8 cellular contexts compared by ENCODE assay signal in the genomic region with DNA sequence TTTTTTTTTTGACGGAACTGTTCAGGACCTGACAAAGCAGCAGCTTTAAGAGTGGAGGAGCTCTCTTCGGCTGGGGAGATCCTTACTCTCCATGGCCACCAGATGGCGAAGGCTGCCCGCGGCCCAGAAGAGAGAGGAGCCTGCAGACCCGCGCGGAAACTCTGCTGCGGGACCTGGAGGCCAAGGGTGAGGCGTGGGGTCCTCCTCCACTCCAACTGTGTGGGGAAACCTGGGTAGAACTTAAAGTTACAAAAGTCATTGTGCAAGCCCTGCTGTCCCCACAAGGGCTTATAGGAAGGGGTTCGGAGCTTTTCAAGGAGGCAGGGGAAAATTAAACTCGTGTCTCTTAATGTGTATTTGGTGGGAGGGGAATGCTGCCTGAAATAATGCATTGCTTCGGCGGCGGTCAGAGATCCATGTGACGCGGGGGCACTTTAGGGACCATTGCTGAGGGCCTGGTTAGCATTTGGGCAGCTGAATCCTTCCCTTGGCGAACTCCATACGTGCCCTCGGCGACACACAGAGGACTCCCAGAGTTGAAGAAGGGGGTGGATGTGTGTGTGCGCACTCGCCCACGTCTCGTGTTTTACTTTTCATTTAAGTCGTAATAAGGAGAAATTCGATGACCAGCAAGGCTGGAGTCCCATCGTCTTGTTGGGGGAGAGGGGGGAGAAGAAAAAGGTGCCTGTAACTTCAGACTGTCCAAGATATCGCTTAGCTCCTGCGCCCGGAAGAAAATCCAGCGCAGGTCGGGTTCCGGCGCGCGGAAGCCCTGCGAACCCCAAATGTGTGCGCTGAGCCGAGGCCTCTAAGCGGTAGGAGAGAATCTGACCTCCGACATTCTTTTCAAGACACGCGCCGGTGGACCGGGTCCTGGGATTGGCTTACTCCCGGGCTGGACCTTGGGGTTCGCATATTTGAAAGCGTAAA. TPM values are rescaled to one million over a fixed set of nuclear protein-coding genes. Genes with fewer than 3 reads are reported as not detected.
DNase-seq lines count a peak whose midpoint lies in the region; ATAC-seq lines count a peak whose summit lies in the region.

No MANE protein-coding gene starts in this region.

- peaks cover 16% of the 10 kb centered on the region for H3K27me3 ChIP-seq in effector memory CD4-positive, alpha-beta T cell (replicated peaks; ENCODE audit: control insufficient read depth, insufficient read depth, low read length, poor library complexity, severe bottlenecking)
- H3K27me3 ChIP-seq in mesendoderm (ENCODE audit: insufficient read depth, low read length, poor library complexity) = no peaks in the 10 kb centered on the region

- peaks cover 23% of the 10 kb centered on the region for H3K4me1 ChIP-seq in effector memory CD4-positive, alpha-beta T cell (ENCODE audit: control insufficient read depth, insufficient read depth, low read length, poor library complexity, severe bottlenecking)
- H3K4me1 ChIP-seq in mesendoderm (ENCODE audit: control insufficient read depth, low read depth, low read length) = peaks cover 4% of the 10 kb centered on the region

- peak overlapping the region; percentile 64 for H2AK5ac ChIP-seq in mesendoderm (ENCODE audit: low read length)

- no peaks in the 10 kb centered on the region for H3K79me1 ChIP-seq in mesendoderm (ENCODE audit: low read length)

- ATAC-seq in GM19023 (IDR thresholded peaks at IDR 0.05; ENCODE audit: unreplicated experiment) = peak; percentile 94
- peak; percentile 96 for ATAC-seq in HG03196 (IDR thresholded peaks at IDR 0.05; ENCODE audit: unreplicated experiment)

- no CpG with 5 or more reads among the region's 49 CpGs for WGBS in mesendoderm (ENCODE audit: extremely low coverage, insufficient coverage, low lambda C conversion rate)

- H3K4ac ChIP-seq in mesendoderm (ENCODE audit: low read depth, low read length) = peak overlapping the region; percentile 91

- H3K36me3 ChIP-seq in effector memory CD4-positive, alpha-beta T cell (ENCODE audit: control insufficient read depth, insufficient read depth, low read length) = no peaks in the 10 kb centered on the region
- H3K36me3 ChIP-seq in mesendoderm (ENCODE audit: control insufficient read depth, insufficient read depth, low read length) = peaks cover 3% of the 10 kb centered on the region

- peak overlapping the region; percentile 60 for H4K8ac ChIP-seq in mesendoderm (ENCODE audit: low read depth, low read length)

- H3K9ac ChIP-seq in mesendoderm (ENCODE audit: low read length) = peak overlapping the region; percentile 73

- peak overlapping the region; percentile 1 for H3K27ac ChIP-seq in effector memory CD4-positive, alpha-beta T cell (ENCODE audit: insufficient read depth, low read length, poor library complexity, severe bottlenecking)
- H3K27ac ChIP-seq in mesendoderm (ENCODE audit: low read depth, low read length) = peak overlapping the region; percentile 99

- H4K5ac ChIP-seq in mesendoderm (ENCODE audit: low read length) = peak overlapping the region; percentile 64

- peak; percentile 82 for DNase-seq in Ammon's horn (ENCODE audit: low spot score)
- peak; percentile 58 for DNase-seq in NCI-H69 (lab: John Stamatoyannopoulos, UW)
- DNase-seq in activated CD8-positive, alpha-beta memory T cell treated with anti-CD3 and anti-CD28 coated beads for 24 hours = peak; percentile 90
- DNase-seq in effector memory CD4-positive, alpha-beta T cell = peak; percentile 51 to 67 (median 62)
- peak; percentile 93 for DNase-seq in mesendoderm
- peak; percentile 69 for DNase-seq in stimulated activated CD8-positive, alpha-beta memory T cell treated with anti-CD3 and anti-CD28 coated beads, Interleukin-12 subunit alpha, Interleukin-12 subunit beta, amount 100 ng/mL, for 4 hours (ENCODE audit: low read depth)

- peak overlapping the region; percentile 93 for H2BK120ac ChIP-seq in mesendoderm (ENCODE audit: low read depth, low read length)

- peaks cover 5% of the 10 kb centered on the region for H3K79me2 ChIP-seq in mesendoderm (ENCODE audit: control insufficient read depth, insufficient read depth, low read length)

- peak overlapping the region; percentile 89 for H2BK5ac ChIP-seq in mesendoderm (ENCODE audit: low read length)

- peak overlapping the region; percentile 89 for H3K4me3 ChIP-seq in effector memory CD4-positive, alpha-beta T cell (ENCODE audit: insufficient read depth, low read depth, low read length, poor library complexity, severe bottlenecking)
- H3K4me3 ChIP-seq in mesendoderm (ENCODE audit: low read length) = peak overlapping the region; percentile 53

- H3K4me2 ChIP-seq in mesendoderm (ENCODE audit: low read length) = peak overlapping the region; percentile 65

- no peak overlapping the region for H2BK15ac ChIP-seq in mesendoderm (replicated peaks; ENCODE audit: low read depth)

- H3K9me3 ChIP-seq in effector memory CD4-positive, alpha-beta T cell (ENCODE audit: control insufficient read depth, low read length) = no peaks in the 10 kb centered on the region

- H3K56ac ChIP-seq in mesendoderm (ENCODE audit: low read length) = peak overlapping the region; percentile 96

- H3K23ac ChIP-seq in mesendoderm (ENCODE audit: low read length) = peak overlapping the region; percentile 95

- H3K18ac ChIP-seq in mesendoderm (ENCODE audit: low read length) = peak overlapping the region; percentile 97

RNA-seq across cellular contexts. Expression of a gene that starts 9.7 kb away (rescaled TPM):
- 314 TPM for polyA plus RNA-seq in mesendoderm (2013, experiment 1 of 2)
- 293 TPM for polyA plus RNA-seq in mesendoderm (2013, experiment 2 of 2)

Comparison
In these comparisons a context has a peak if more than half of its experiments do, and no peak if none do; other contexts are left out.
1. Peak in every context shown above with its lines: DNase-seq, ATAC-seq, H3K4me3 ChIP-seq and H3K27ac ChIP-seq.